26 cellular contexts compared by ENCODE assay signal in the genomic region with DNA sequence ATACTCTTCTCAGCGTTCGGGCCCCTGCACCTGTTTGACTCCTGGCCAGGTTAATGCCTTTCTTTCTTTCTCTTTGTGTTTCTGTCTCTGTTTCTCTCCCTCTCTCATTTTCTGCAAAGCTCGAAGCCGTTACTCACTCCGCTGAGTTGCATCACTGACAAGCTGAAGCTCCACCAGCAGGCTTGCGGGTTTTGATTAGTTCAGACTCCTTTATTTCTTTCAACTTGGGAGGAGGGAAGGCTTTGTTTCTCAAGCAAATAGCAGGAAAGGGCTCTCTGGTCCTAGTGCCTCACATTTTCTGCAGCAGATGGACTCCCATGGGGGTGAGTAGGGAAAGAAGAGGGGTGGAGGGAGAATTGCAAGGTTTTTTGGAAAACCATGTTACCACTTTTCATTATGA.
A peak's percentile ranks its signal among the peaks of the same experiment; 100 is the strongest.
DNase-seq lines count a peak whose midpoint lies in the region; ATAC-seq and TF ChIP-seq lines count a peak whose summit lies in the region.
"Had no signal": no experiment of that assay in that cellular context is flagged by ENCODE, and none has a peak within 500 bp of the region (broad histone marks: within the 10 kb centered on the region; RNA-seq: fewer than 3 reads in every experiment).

No MANE protein-coding gene starts in this region.

- H3K27me3 Mint-ChIP-seq in endodermal cell (ENCODE audit: insufficient read depth) (no peaks in the 10 kb centered on the region), MCF 10A (ENCODE audit: insufficient read depth, unreplicated experiment) (no peaks in the 10 kb centered on the region)
- H3K27me3 Mint-ChIP-seq in naive thymus-derived CD8-positive, alpha-beta T cell: no peaks in the 10 kb centered on the region
- H3K27me3 Mint-ChIP-seq: activated B cell treated with CpG ODN at 0.5 μM for 24 hours; activated CD8-positive, alpha-beta T cell treated with anti-CD3 and anti-CD28 coated beads for 36 hours; activated T-cell treated with anti-CD3 and anti-CD28 coated beads, Interleukin-2, amount 50 U/mL, for 24 hours; natural killer cell treated with Interleukin-12 subunit alpha and Interleukin-12 subunit beta and Interleukin-15 and Interleukin-18, amount 100 ng/mL, for 72 hours; progenitor cell of endocrine pancreas had no signal

- H3K9me3 ChIP-seq in endodermal cell (ENCODE audit: control insufficient read depth, low read length) (no peaks in the 10 kb centered on the region), neuron (ENCODE audit: low read length) (no peaks in the 10 kb centered on the region)
- H3K9me3 ChIP-seq: tibial artery had no signal

- POLR2A ChIA-PET in HEK293T (lab: Yijun Ruan, JAX) (no interaction called here), MCF 10A (lab: Yijun Ruan, JAX) (no interaction called here)
- POLR2A ChIA-PET in naive thymus-derived CD8-positive, alpha-beta T cell (lab: Charles Lee): no interaction called here

- peak overlapping the region; percentile 61 for H3K27ac ChIP-seq in endodermal cell (ENCODE audit: low read depth, low read length)
- H3K27ac ChIP-seq: dorsolateral prefrontal cortex, skin epidermis, tibial artery had no signal

- H3K9me3 Mint-ChIP-seq in endodermal cell (no peaks in the 10 kb centered on the region), MCF 10A (ENCODE audit: unreplicated experiment) (no peaks in the 10 kb centered on the region)
- no peaks in the 10 kb centered on the region for H3K9me3 Mint-ChIP-seq in naive thymus-derived CD8-positive, alpha-beta T cell
- H3K9me3 Mint-ChIP-seq: activated B cell treated with CpG ODN at 0.5 μM for 24 hours; activated CD8-positive, alpha-beta T cell treated with anti-CD3 and anti-CD28 coated beads for 36 hours; activated T-cell treated with anti-CD3 and anti-CD28 coated beads, Interleukin-2, amount 50 U/mL, for 24 hours; CD8-positive, alpha-beta T cell; natural killer cell treated with Interleukin-12 subunit alpha and Interleukin-12 subunit beta and Interleukin-15 and Interleukin-18, amount 100 ng/mL, for 72 hours had no signal

- H3K36me3 Mint-ChIP-seq in endodermal cell (ENCODE audit: low read depth): no peaks in the 10 kb centered on the region
- peaks cover 6% of the 10 kb centered on the region for H3K36me3 Mint-ChIP-seq in MCF 10A (ENCODE audit: insufficient read depth, unreplicated experiment)
- peaks cover 6 to 66% (median 50%) of the 10 kb centered on the region in 3 donors for H3K36me3 Mint-ChIP-seq in naive thymus-derived CD8-positive, alpha-beta T cell

- H3K4me1 ChIP-seq in endodermal cell (ENCODE audit: control insufficient read depth, insufficient read depth, low read length): no peaks in the 10 kb centered on the region
- peaks cover 30% of the 10 kb centered on the region for H3K4me1 ChIP-seq in neuron (ENCODE audit: insufficient read depth, low read length)
- H3K4me1 ChIP-seq: tibial artery had no signal

- no peak for ATAC-seq in naive thymus-derived CD8-positive, alpha-beta T cell
- ATAC-seq: activated CD8-positive, alpha-beta T cell treated with anti-CD3 and anti-CD28 coated beads for 36 hours; CD8-positive, alpha-beta T cell; left cardiac atrium; natural killer cell treated with Interleukin-12 subunit alpha and Interleukin-12 subunit beta and Interleukin-15 and Interleukin-18, amount 100 ng/mL, for 72 hours had no signal

- no peak for DNase-seq in HEK293T (ENCODE audit: extremely low spot score)
- DNase-seq in NCI-H774 (lab: John Stamatoyannopoulos, UW): peak; percentile 24
- DNase-seq in endodermal cell: no peak
- DNase-seq in MCF 10A (ENCODE audit: unreplicated experiment): no peak
- no peak for DNase-seq in naive thymus-derived CD8-positive, alpha-beta T cell
- no peak for DNase-seq in AG08396 (ENCODE audit: low spot score)
- DNase-seq: activated B cell treated with CpG ODN at 0.5 μM for 24 hours; activated CD8-positive, alpha-beta T cell treated with anti-CD3 and anti-CD28 coated beads for 36 hours; activated naive CD4-positive, alpha-beta T cell treated with Interleukin-2 at 50 U/mL for 16 hours; activated T-cell treated with anti-CD3 and anti-CD28 coated beads, Interleukin-2, amount 50 U/mL, for 24 hours; amygdala; CD8-positive, alpha-beta T cell; DMS79; dorsolateral prefrontal cortex; erythroblast; Kasumi-1; left cardiac atrium; NCI-H146; NCI-H226; NK-92 treated with Interleukin-12 subunit alpha and Interleukin-12 subunit beta, amount 100 ng/mL, for 24 hours; stimulated activated naive CD4-positive, alpha-beta T cell treated with Interleukin-2 at 50 U/mL for 16 hours; tibial artery had no signal

- H3K4me3 Mint-ChIP-seq in endodermal cell (no peak overlapping the region), MCF 10A (ENCODE audit: unreplicated experiment) (no peak overlapping the region)
- no peak overlapping the region for H3K4me3 Mint-ChIP-seq in naive thymus-derived CD8-positive, alpha-beta T cell
- H3K4me3 Mint-ChIP-seq: activated B cell treated with CpG ODN at 0.5 μM for 24 hours; activated CD8-positive, alpha-beta T cell treated with anti-CD3 and anti-CD28 coated beads for 36 hours; activated T-cell treated with anti-CD3 and anti-CD28 coated beads, Interleukin-2, amount 50 U/mL, for 24 hours; CD8-positive, alpha-beta T cell; natural killer cell treated with Interleukin-12 subunit alpha and Interleukin-12 subunit beta and Interleukin-15 and Interleukin-18, amount 100 ng/mL, for 72 hours had no signal

- no TSS peak for BruUV-seq in MCF 10A (replicated peaks; lab: Mats Ljungman, UMichigan)

- TF ChIP-seq CTCF in endodermal cell (conservative IDR thresholded peaks at IDR 0.05): no peak
- TF ChIP-seq CTCF in MCF 10A (IDR thresholded peaks at IDR 0.05; ENCODE audit: unreplicated experiment): no peak

- no peak overlapping the region for H3K4me3 ChIP-seq in endodermal cell (ENCODE audit: low read length)
- H3K4me3 ChIP-seq in neuron (ENCODE audit: low read length): peak overlapping the region; percentile 36
- H3K4me3 ChIP-seq: dorsolateral prefrontal cortex, skin epidermis, tibial artery had no signal

- WGBS in endodermal cell (ENCODE audit: insufficient coverage in 1 of 2, insufficient read length in 1 of 2), 2 experiments: 74 to 77% methylated on average over 3 to 6 of the region's 6 CpGs

- intact Hi-C loops in MCF 10A (cut with micrococcal nuclease): no loop called here

- H3K36me3 ChIP-seq in endodermal cell (ENCODE audit: control insufficient read depth, insufficient read depth, low read length): no peaks in the 10 kb centered on the region
- H3K36me3 ChIP-seq in neuron (ENCODE audit: insufficient read depth, low read length): no peaks in the 10 kb centered on the region

- peak overlapping the region; percentile 82 for H2AFZ ChIP-seq in neuron (ENCODE audit: low read depth, low read length)

- H3K4me1 Mint-ChIP-seq in endodermal cell (peaks cover 6% of the 10 kb centered on the region), MCF 10A (ENCODE audit: insufficient read depth, unreplicated experiment) (no peaks in the 10 kb centered on the region)
- H3K4me1 Mint-ChIP-seq in naive thymus-derived CD8-positive, alpha-beta T cell: peaks cover 0 to 6% (median 3%) of the 10 kb centered on the region in 4 donors

- CTCF ChIA-PET in HEK293T (lab: Yijun Ruan, JAX) (interaction anchor here (1.0 kb wide), 1 partner anchor 12 kb away, joined by 4 read pairs; no protein-coding TSS in a partner anchor), MCF 10A (lab: Yijun Ruan, JAX) (no interaction called here)

- no peak overlapping the region for H3K27ac Mint-ChIP-seq in endodermal cell
- no peak overlapping the region for H3K27ac Mint-ChIP-seq in MCF 10A (ENCODE audit: low read depth, unreplicated experiment)
- no peak overlapping the region for H3K27ac Mint-ChIP-seq in naive thymus-derived CD8-positive, alpha-beta T cell
- H3K27ac Mint-ChIP-seq: activated B cell treated with CpG ODN at 0.5 μM for 24 hours; activated CD8-positive, alpha-beta T cell treated with anti-CD3 and anti-CD28 coated beads for 36 hours; activated T-cell treated with anti-CD3 and anti-CD28 coated beads, Interleukin-2, amount 50 U/mL, for 24 hours; CD8-positive, alpha-beta T cell; natural killer cell treated with Interleukin-12 subunit alpha and Interleukin-12 subunit beta and Interleukin-15 and Interleukin-18, amount 100 ng/mL, for 72 hours; progenitor cell of endocrine pancreas had no signal

- H3K9ac ChIP-seq in endodermal cell (ENCODE audit: extremely low read depth, low read length, poor library complexity, severe bottlenecking): no peak overlapping the region

- no peaks in the 10 kb centered on the region for H3K27me3 ChIP-seq in endodermal cell (ENCODE audit: control insufficient read depth, insufficient read depth, low read length, poor library complexity, severe bottlenecking)
- H3K27me3 ChIP-seq in neuron (ENCODE audit: insufficient read depth, low read length): no peaks in the 10 kb centered on the region
- H3K27me3 ChIP-seq: dorsolateral prefrontal cortex, tibial artery had no signal

TF ChIP-seq in HEK293T, 16 proteins besides CTCF, POLR2A, EP300 and RAD21:
- no peak for TF ChIP-seq ARNT (IDR thresholded peaks at IDR 0.05)
- no peak for TF ChIP-seq CTBP1 (IDR thresholded peaks at IDR 0.05; ENCODE audit: borderline replicate concordance)
- TF ChIP-seq, protein P1, sequence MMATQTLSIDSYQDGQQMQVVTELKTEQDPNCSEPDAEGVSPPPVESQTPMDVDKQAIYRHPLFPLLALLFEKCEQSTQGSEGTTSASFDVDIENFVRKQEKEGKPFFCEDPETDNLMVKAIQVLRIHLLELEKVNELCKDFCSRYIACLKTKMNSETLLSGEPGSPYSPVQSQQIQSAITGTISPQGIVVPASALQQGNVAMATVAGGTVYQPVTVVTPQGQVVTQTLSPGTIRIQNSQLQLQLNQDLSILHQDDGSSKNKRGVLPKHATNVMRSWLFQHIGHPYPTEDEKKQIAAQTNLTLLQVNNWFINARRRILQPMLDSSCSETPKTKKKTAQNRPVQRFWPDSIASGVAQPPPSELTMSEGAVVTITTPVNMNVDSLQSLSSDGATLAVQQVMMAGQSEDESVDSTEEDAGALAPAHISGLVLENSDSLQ (IDR thresholded peaks at IDR 0.05): 0 out of 2 replicates have a peak, but pooled peaks have one; percentile 19
